ENCODE assay signal across 23 cellular contexts in genomic region chr10:107970512-107970911, GRCh38.
"Had no signal": no experiment of that assay in that cellular context is flagged by ENCODE, and none has a peak within 500 bp of the region (broad histone marks: within the 10 kb centered on the region; RNA-seq: fewer than 3 reads in every experiment).

No MANE protein-coding gene starts in this region.

- DNase-seq: colonic mucosa; dermis blood vessel endothelial cell; endodermal cell; gastrocnemius medialis; glutamatergic neuron; hippocampal formation; kidney glomerular epithelial cell; mucosa of descending colon; naive thymus-derived CD8-positive, alpha-beta T cell; posterior cingulate gyrus; sigmoid colon; stimulated activated CD4-positive, alpha-beta T cell treated with anti-CD3 and anti-CD28 coated beads, Interleukin-2, amount 100 ng/mL, for 24 hours; stimulated activated CD4-positive, alpha-beta T cell treated with anti-CD3 and anti-CD28 coated beads, Interleukin-4, amount 100 ng/mL, for 4 hours; stimulated activated naive B cell treated with anti-CD40 and anti-IgM and Interleukin-4, amounts not matched to agents 10 μg/mL and 1 μg/mL and 100 μg/mL, for 72 hours; stimulated activated naive CD8-positive, alpha-beta T cell treated with anti-CD3 and anti-CD28 coated beads, Interleukin-15, amount 100 ng/mL, for 72 hours; testis; upper lobe of right lung had no signal

- ATAC-seq: esophagus mucosa; gastrocnemius medialis; mucosa of descending colon; naive thymus-derived CD8-positive, alpha-beta T cell; stimulated activated naive B cell treated with anti-CD40 and anti-IgM and Interleukin-4, amounts not matched to agents 10 μg/mL and 1 μg/mL and 100 μg/mL, for 72 hours; stimulated activated naive CD8-positive, alpha-beta T cell treated with anti-CD3 and anti-CD28 coated beads, Interleukin-15, amount 100 ng/mL, for 72 hours; upper lobe of right lung had no signal

- H3K9me3 Mint-ChIP-seq: neural crest cell; stimulated activated naive B cell treated with anti-CD40 and anti-IgM and Interleukin-4, amounts not matched to agents 10 μg/mL and 1 μg/mL and 100 μg/mL, for 72 hours had no signal

- H3K36me3 Mint-ChIP-seq: naive thymus-derived CD8-positive, alpha-beta T cell; stimulated activated naive B cell treated with anti-CD40 and anti-IgM and Interleukin-4, amounts not matched to agents 10 μg/mL and 1 μg/mL and 100 μg/mL, for 72 hours had no signal

- H3K4me3 Mint-ChIP-seq: endodermal cell; naive thymus-derived CD8-positive, alpha-beta T cell; neural crest cell; stimulated activated naive B cell treated with anti-CD40 and anti-IgM and Interleukin-4, amounts not matched to agents 10 μg/mL and 1 μg/mL and 100 μg/mL, for 72 hours; stimulated activated naive CD8-positive, alpha-beta T cell treated with anti-CD3 and anti-CD28 coated beads, Interleukin-15, amount 100 ng/mL, for 72 hours had no signal

- H3K27me3 ChIP-seq: colonic mucosa, gastrocnemius medialis, sigmoid colon, testis, tibial nerve, upper lobe of right lung, vagina had no signal

- H3K27me3 Mint-ChIP-seq: naive thymus-derived CD8-positive, alpha-beta T cell; stimulated activated naive B cell treated with anti-CD40 and anti-IgM and Interleukin-4, amounts not matched to agents 10 μg/mL and 1 μg/mL and 100 μg/mL, for 72 hours; stimulated activated naive CD8-positive, alpha-beta T cell treated with anti-CD3 and anti-CD28 coated beads, Interleukin-15, amount 100 ng/mL, for 72 hours had no signal

- H3K27ac ChIP-seq: colonic mucosa, gastrocnemius medialis, sigmoid colon, skin epidermis, testis, tibial nerve, upper lobe of right lung, vagina had no signal

- H3K4me1 Mint-ChIP-seq: naive thymus-derived CD8-positive, alpha-beta T cell; neural crest cell; stimulated activated naive B cell treated with anti-CD40 and anti-IgM and Interleukin-4, amounts not matched to agents 10 μg/mL and 1 μg/mL and 100 μg/mL, for 72 hours; stimulated activated naive CD8-positive, alpha-beta T cell treated with anti-CD3 and anti-CD28 coated beads, Interleukin-15, amount 100 ng/mL, for 72 hours had no signal

- H3K4me3 ChIP-seq: colonic mucosa, gastrocnemius medialis, mucosa of descending colon, sigmoid colon, skin epidermis, testis, tibial nerve, upper lobe of right lung, vagina had no signal

- H3K36me3 ChIP-seq: colonic mucosa, gastrocnemius medialis, sigmoid colon, tibial nerve, upper lobe of right lung, vagina had no signal

- H3K4me1 ChIP-seq: colonic mucosa, gastrocnemius medialis, sigmoid colon, testis, tibial nerve, upper lobe of right lung, vagina had no signal

- H3K9me3 ChIP-seq: colonic mucosa, gastrocnemius medialis, mucosa of descending colon, sigmoid colon, testis, tibial nerve, upper lobe of right lung, vagina had no signal

- H3K27ac Mint-ChIP-seq: endodermal cell; naive thymus-derived CD8-positive, alpha-beta T cell; stimulated activated naive B cell treated with anti-CD40 and anti-IgM and Interleukin-4, amounts not matched to agents 10 μg/mL and 1 μg/mL and 100 μg/mL, for 72 hours; stimulated activated naive CD8-positive, alpha-beta T cell treated with anti-CD3 and anti-CD28 coated beads, Interleukin-15, amount 100 ng/mL, for 72 hours had no signal

- FAIRE-seq: endothelial cell of umbilical vein had no signal
